In the genomic region with DNA sequence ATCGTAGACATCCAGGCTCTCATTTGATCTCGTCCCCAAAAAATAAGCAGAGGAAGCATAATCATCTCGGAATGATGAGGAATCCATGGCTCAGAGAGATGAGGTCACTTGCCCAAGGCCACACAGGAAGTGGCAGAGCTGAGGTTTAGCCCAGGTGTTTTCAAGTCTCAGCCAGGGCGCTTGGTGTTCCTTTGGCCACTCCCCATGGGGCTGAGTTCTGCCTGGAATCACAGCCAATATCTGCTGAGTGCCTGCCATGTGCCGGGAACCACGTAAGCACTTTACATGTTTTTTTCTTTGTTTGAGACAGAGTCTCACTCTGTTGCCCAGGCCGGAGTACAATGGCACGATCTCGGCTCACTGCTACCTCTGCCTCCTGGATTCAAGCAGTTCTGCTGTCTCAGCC, we compare ENCODE assay signal across 1 cellular context.
TF ChIP-seq lines count a peak whose summit lies in the region.

No MANE protein-coding gene starts in this region.

TF ChIP-seq in endothelial cell of umbilical vein, 7 proteins besides CTCF, POLR2A, EP300 and RAD21 (continued from another document):
- TF ChIP-seq, protein P1, sequence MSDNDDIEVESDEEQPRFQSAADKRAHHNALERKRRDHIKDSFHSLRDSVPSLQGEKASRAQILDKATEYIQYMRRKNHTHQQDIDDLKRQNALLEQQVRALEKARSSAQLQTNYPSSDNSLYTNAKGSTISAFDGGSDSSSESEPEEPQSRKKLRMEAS (IDR thresholded peaks at IDR 0.05; ENCODE audit: insufficient read depth, insufficient read length), result no peak
- TF ChIP-seq POLR2AphosphoS5 (IDR thresholded peaks at IDR 0.05; ENCODE audit: insufficient read depth, low read depth, low read length), result no peak
